Comparison of ENCODE assay signal across 8 cellular contexts in genomic region chr10:17200035-17200884, GRCh38.
DNase-seq lines count a peak whose midpoint lies in the region; ATAC-seq and TF ChIP-seq lines count a peak whose summit lies in the region.

No MANE protein-coding gene starts in this region.

- H3K27ac ChIP-seq in muscle layer of colon (ENCODE audit: low read depth, low read length): peak overlapping the region; percentile 96

- H3K36me3 ChIP-seq in muscle layer of colon (ENCODE audit: insufficient read depth, low read length): no peaks in the 10 kb centered on the region

- TF ChIP-seq CTCF in GM12864 (IDR thresholded peaks at IDR 0.05; ENCODE audit: low read depth, low read length, missing control alignments) (no peak), NB4 (IDR thresholded peaks at IDR 0.05; ENCODE audit: low read depth, low read length) (no peak)

- H3K4me1 ChIP-seq in muscle layer of colon (ENCODE audit: insufficient read depth, low read length): peaks cover 4% of the 10 kb centered on the region

- DNase-seq in GM12864 (ENCODE audit: low read depth): peak; percentile 2
- peak; percentile 28 for DNase-seq in NB4 (ENCODE audit: low read depth)
- DNase-seq in central memory CD4-positive, alpha-beta T cell: peak; percentile 4
- no peak for DNase-seq in islet precursor cell
- no peak for DNase-seq in HuH-7 (ENCODE audit: low spot score)
- no peak for DNase-seq in NCI-H1436 (lab: John Stamatoyannopoulos, UW)

- H3K4me3 ChIP-seq in GM12864 (ENCODE audit: low read depth, low read length): peak overlapping the region; percentile 65; the same call in 1 of the 2 replicates
- peak overlapping the region; percentile 78 for H3K4me3 ChIP-seq in NB4 (ENCODE audit: low read depth, low read length)
- H3K4me3 ChIP-seq in muscle layer of colon (ENCODE audit: low read depth in 1 of 2, low read length in 2 of 2): peak overlapping the region; percentile 86 to 96

- H3K9ac ChIP-seq in muscle layer of colon (ENCODE audit: low read length): peak overlapping the region; percentile 65

- no peak for TF ChIP-seq POLR2A in NB4 (IDR thresholded peaks at IDR 0.05; ENCODE audit: extremely low read depth, insufficient read length)

- no peak for ATAC-seq in HG02763 (IDR thresholded peaks at IDR 0.05; ENCODE audit: unreplicated experiment)

- no peaks in the 10 kb centered on the region for H3K9me3 ChIP-seq in muscle layer of colon (ENCODE audit: low read length)

- no peaks in the 10 kb centered on the region for H3K27me3 ChIP-seq in muscle layer of colon (ENCODE audit: control insufficient read depth in 1 of 2, insufficient read depth in 2 of 2, low read length in 2 of 2)

Comparison
In these comparisons a context has a peak if more than half of its experiments do, and no peak if none do; other contexts are left out.
1. DNase-seq: peak in GM12864 (single experiment), NB4 (single experiment) and central memory CD4-positive, alpha-beta T cell (single experiment); none in islet precursor cell (single experiment), HuH-7 (single experiment) and NCI-H1436 (single experiment).
2. Peak in every context shown above with its lines, with median percentiles within 50 percentile points of each other: H3K4me3 ChIP-seq.